ENCODE assay signal across 1 cellular context in genomic region chr11:3057069-3057963, GRCh38.
TF ChIP-seq lines count a peak whose summit lies in the region.

Gene CARS1, minus strand, starts transcription at chr11:3057423. Its CDS starts 56 bp downstream, at chr11:3057367.

TF ChIP-seq in K562, 482 proteins besides CTCF, POLR2A, EP300 and RAD21 (continued from another document and continues in another):
- peak in 1 of 2 experiments; percentile 26; a peak in 1 of 4 replicates for TF ChIP-seq ZMIZ1 (IDR thresholded peaks at IDR 0.05; ENCODE audit: low read depth in 2 of 2, low read length in 2 of 2)
- TF ChIP-seq THAP12 (CRISPR knock-in tag; IDR thresholded peaks at IDR 0.05), result no peak
- no peak for TF ChIP-seq TAF15 (IDR thresholded peaks at IDR 0.05; ENCODE audit: low read depth, low read length)
- TF ChIP-seq MAZ (CRISPR knock-in tag; conservative IDR thresholded peaks at IDR 0.05 in 1 of 2, IDR thresholded peaks at IDR 0.05 in 1 of 2), result peak; percentile 64 to 67; a peak in 2 of 4 replicates
- no peak for TF ChIP-seq STAT6 (CRISPR knock-in tag; IDR thresholded peaks at IDR 0.05)
- peak; percentile 98 for TF ChIP-seq KLF1 (tag; IDR thresholded peaks at IDR 0.05)
- TF ChIP-seq DMBX1 (CRISPR knock-in tag; IDR thresholded peaks at IDR 0.05; ENCODE audit: borderline replicate concordance), result peak; percentile 30; the same call in 1 of the 2 replicates
- no peak for TF ChIP-seq RHOXF2B (CRISPR knock-in tag; conservative IDR thresholded peaks at IDR 0.05)
- peak; percentile 97 for TF ChIP-seq MXI1 (IDR thresholded peaks at IDR 0.05; ENCODE audit: low read depth, low read length)
- peak; percentile 68; the same call in 1 of the 2 replicates for TF ChIP-seq AFF4 (CRISPR knock-in tag; IDR thresholded peaks at IDR 0.05)
- no peak for TF ChIP-seq ARID2 (IDR thresholded peaks at IDR 0.05)
- TF ChIP-seq ZNF583 (CRISPR knock-in tag; IDR thresholded peaks at IDR 0.05), result no peak
- no peak for TF ChIP-seq CHD1 (IDR thresholded peaks at IDR 0.05; ENCODE audit: low read length)
- no peak for TF ChIP-seq ZNF696 (CRISPR knock-in tag; conservative IDR thresholded peaks at IDR 0.05)
- no peak for TF ChIP-seq HMG20A (CRISPR knock-in tag; conservative IDR thresholded peaks at IDR 0.05)
- no peak for TF ChIP-seq ZNF77 (CRISPR knock-in tag; IDR thresholded peaks at IDR 0.05)
- no peak for TF ChIP-seq DNMT1 (IDR thresholded peaks at IDR 0.05)
- peak; percentile 96 for TF ChIP-seq CXXC5 (CRISPR knock-in tag; IDR thresholded peaks at IDR 0.05)
- TF ChIP-seq TRIM25 (IDR thresholded peaks at IDR 0.05; ENCODE audit: borderline replicate concordance), result no peak
- TF ChIP-seq ZBTB1 (CRISPR knock-in tag; IDR thresholded peaks at IDR 0.05; ENCODE audit: borderline replicate concordance, low read depth), result no peak; the same call in 1 of the 2 replicates
- TF ChIP-seq NFATC3 (IDR thresholded peaks at IDR 0.05), result no peak
- TF ChIP-seq HNRNPH1 (optimal IDR thresholded peaks at IDR 0.05; ENCODE audit: low read depth, low read length), result no peak
- TF ChIP-seq CBFA2T3 (IDR thresholded peaks at IDR 0.05), result no peak
- TF ChIP-seq NCOR1 (IDR thresholded peaks at IDR 0.05), result no peak
- TF ChIP-seq KLF13 (tag; IDR thresholded peaks at IDR 0.05; ENCODE audit: borderline replicate concordance, low read depth), result no peak
- no peak for TF ChIP-seq ZNF184 (CRISPR knock-in tag; IDR thresholded peaks at IDR 0.05)
- peak; percentile 78 for TF ChIP-seq CREM (IDR thresholded peaks at IDR 0.05; ENCODE audit: low read depth)
- TF ChIP-seq ZNF212 (CRISPR knock-in tag; IDR thresholded peaks at IDR 0.05), result no peak
- TF ChIP-seq EWSR1 (IDR thresholded peaks at IDR 0.05; ENCODE audit: borderline replicate concordance, low read depth, partially characterized antibody), result no peak
- no peak for TF ChIP-seq ZNF175 (CRISPR knock-in tag; IDR thresholded peaks at IDR 0.05; ENCODE audit: low read depth)
- no peak for TF ChIP-seq CAMTA2 (CRISPR knock-in tag; conservative IDR thresholded peaks at IDR 0.05)
- TF ChIP-seq SMARCB1 (IDR thresholded peaks at IDR 0.05; ENCODE audit: insufficient read length, low read depth), result no peak
- TF ChIP-seq ARHGAP35 (IDR thresholded peaks at IDR 0.05; ENCODE audit: partially characterized antibody), result no peak
- TF ChIP-seq EGR1 (conservative IDR thresholded peaks at IDR 0.05), result peak; percentile 60
- TF ChIP-seq BRF2 (IDR thresholded peaks at IDR 0.05; ENCODE audit: borderline replicate concordance, insufficient read depth, insufficient read length), result no peak
- TF ChIP-seq SIN3A (IDR thresholded peaks at IDR 0.05; ENCODE audit: borderline replicate concordance in 2 of 2, control insufficient read depth in 1 of 2, low read depth in 2 of 2, low read length in 2 of 2), result peak; percentile 98 to 99
- no peak for TF ChIP-seq E4F1 (CRISPR knock-in tag; IDR thresholded peaks at IDR 0.05; ENCODE audit: borderline replicate concordance)
- no peak for TF ChIP-seq MTF1 (CRISPR knock-in tag; IDR thresholded peaks at IDR 0.05; ENCODE audit: borderline replicate concordance)
- no peak for TF ChIP-seq RBM17 (IDR thresholded peaks at IDR 0.05; ENCODE audit: borderline replicate concordance, low read depth, low read length)
- TF ChIP-seq HNRNPK (IDR thresholded peaks at IDR 0.05; ENCODE audit: low read depth, low read length, poor library complexity, severe bottlenecking), result no peak
- peak; percentile 65; the same call in 1 of the 2 replicates for TF ChIP-seq HIVEP1 (CRISPR knock-in tag; IDR thresholded peaks at IDR 0.05)
- no peak for TF ChIP-seq ZC3H4 (CRISPR knock-in tag; IDR thresholded peaks at IDR 0.05; ENCODE audit: borderline replicate concordance)
- TF ChIP-seq ARID1B (IDR thresholded peaks at IDR 0.05), result 0 out of 2 replicates have a peak, but pooled peaks have one; percentile 13
- TF ChIP-seq ZNF165 (CRISPR knock-in tag; IDR thresholded peaks at IDR 0.05; ENCODE audit: borderline replicate concordance), result no peak
- TF ChIP-seq TEAD2 (tag; IDR thresholded peaks at IDR 0.05), result no peak
- TF ChIP-seq ZBED1 (IDR thresholded peaks at IDR 0.05), result no peak
- peak; percentile 42; the same call in 1 of the 2 replicates for TF ChIP-seq TCF3 (CRISPR knock-in tag; IDR thresholded peaks at IDR 0.05)
- TF ChIP-seq RBM15 (IDR thresholded peaks at IDR 0.05; ENCODE audit: insufficient read depth, low read length), result no peak
- no peak for TF ChIP-seq ATF2 (CRISPR knock-in tag; IDR thresholded peaks at IDR 0.05)
- peak; percentile 80 for TF ChIP-seq SUPT5H (IDR thresholded peaks at IDR 0.05)
